In genomic region chr9:88381322-88381721, GRCh38 we compare ENCODE assay signal across 2 cellular contexts.
TF ChIP-seq lines count a peak whose summit lies in the region.
"Not testable (repeated sequence)": the region's sequence is repeated elsewhere in the genome, so short reads cannot be mapped to it uniquely, and the experiment has no call there.

No MANE protein-coding gene starts in this region.

TF ChIP-seq in HCT116, 20 proteins besides CTCF, POLR2A, EP300 and RAD21:
- TF ChIP-seq FOSL1 (IDR thresholded peaks at IDR 0.05; ENCODE audit: low read depth) (peak; percentile 87), JUND (IDR thresholded peaks at IDR 0.05) (peak; percentile 71), CBX3 (IDR thresholded peaks at IDR 0.05; ENCODE audit: low read depth) (peak; percentile 68; the same call in 1 of the 2 replicates), CEBPB (IDR thresholded peaks at IDR 0.05; ENCODE audit: low read depth) (peak; percentile 34; the same call in 1 of the 2 replicates), SP1 (IDR thresholded peaks at IDR 0.05; ENCODE audit: low read depth) (peak; percentile 54; the same call in 1 of the 2 replicates), MAX (IDR thresholded peaks at IDR 0.05) (peak; percentile 39; the same call in 1 of the 2 replicates)

TF ChIP-seq in K562, 482 proteins besides CTCF, POLR2A, EP300 and RAD21:
- TF ChIP-seq CBFA2T3 (IDR thresholded peaks at IDR 0.05): 0 out of 2 replicates have a peak, but pooled peaks have one; percentile 35
- 0 out of 2 replicates have a peak, but pooled peaks have one; percentile 19 for TF ChIP-seq ATF3 (IDR thresholded peaks at IDR 0.05)
- TF ChIP-seq ATF3 (CRISPR knock-in tag; conservative IDR thresholded peaks at IDR 0.05); JUND (tag; IDR thresholded peaks at IDR 0.05; ENCODE audit: borderline replicate concordance, low read depth, low read length): not testable (repeated sequence)
- peak; percentile 54 for TF ChIP-seq E2F8 (IDR thresholded peaks at IDR 0.05; ENCODE audit: low read depth, partially characterized antibody)
- peak; percentile 41 to 54; a peak in 2 of 4 replicates for TF ChIP-seq TRIM24 (IDR thresholded peaks at IDR 0.05)
- TF ChIP-seq JUND (IDR thresholded peaks at IDR 0.05; ENCODE audit: borderline replicate concordance, low read depth, low read length): 0 out of 2 replicates have a peak, but pooled peaks have one; percentile 3
- TF ChIP-seq PKNOX1 (IDR thresholded peaks at IDR 0.05): peak; percentile 75
TF ChIP-seq in K562: peak in this region for 6; not testable (repeated sequence) for 476.
